In the genomic region with DNA sequence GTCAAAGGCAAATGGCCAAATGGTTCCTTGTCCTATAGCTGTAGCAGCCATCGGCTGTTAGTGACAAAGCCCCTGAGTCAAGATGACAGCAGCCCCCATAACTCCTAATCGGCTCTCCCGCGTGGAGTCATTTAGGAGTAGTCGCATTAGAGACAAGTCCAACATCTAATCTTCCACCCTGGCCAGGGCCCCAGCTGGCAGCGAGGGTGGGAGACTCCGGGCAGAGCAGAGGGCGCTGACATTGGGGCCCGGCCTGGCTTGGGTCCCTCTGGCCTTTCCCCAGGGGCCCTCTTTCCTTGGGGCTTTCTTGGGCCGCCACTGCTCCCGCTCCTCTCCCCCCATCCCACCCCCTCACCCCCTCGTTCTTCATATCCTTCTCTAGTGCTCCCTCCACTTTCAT, we compare ENCODE assay signal across 11 cellular contexts. TPM values are rescaled to one million over a fixed set of nuclear protein-coding genes. Genes with fewer than 3 reads are reported as not detected.
"Had no signal": no experiment of that assay in that cellular context is flagged by ENCODE, and none has a peak within 500 bp of the region (broad histone marks: within the 10 kb centered on the region; RNA-seq: fewer than 3 reads in every experiment).

No MANE protein-coding gene starts in this region.

- H3K27ac Mint-ChIP-seq: HFFc6, IgD-negative memory B cell had no signal

- H3K9me3 Mint-ChIP-seq: HFFc6 had no signal

- H3K36me3 ChIP-seq: HAP-1 had no signal

- H3K36me3 Mint-ChIP-seq: IgD-negative memory B cell had no signal

- DNase-seq: GM23248, GOT3, H7, HFFc6 had no signal

- ATAC-seq: HCT116, HepG2 had no signal

- H3K4me3 ChIP-seq: GM23248, HAP-1 had no signal

- H3K4me3 Mint-ChIP-seq: HFFc6, IgD-negative memory B cell had no signal

- H3K9me3 ChIP-seq: HAP-1 had no signal

- H3K27ac ChIP-seq: GM23248, HL-60 had no signal

RNA-seq across cellular contexts. Expression of a gene that starts 3.8 kb away (rescaled TPM):
- total RNA-seq: GM23248, H4, H7, HepG2, HFFc6, HT1080 had no signal

RNA-seq across cellular contexts. Expression of a gene that starts 42.2 kb away (rescaled TPM):
- total RNA-seq: GM23248, H4, H7, HepG2, HFFc6, HT1080 had no signal
